In the genomic region with DNA sequence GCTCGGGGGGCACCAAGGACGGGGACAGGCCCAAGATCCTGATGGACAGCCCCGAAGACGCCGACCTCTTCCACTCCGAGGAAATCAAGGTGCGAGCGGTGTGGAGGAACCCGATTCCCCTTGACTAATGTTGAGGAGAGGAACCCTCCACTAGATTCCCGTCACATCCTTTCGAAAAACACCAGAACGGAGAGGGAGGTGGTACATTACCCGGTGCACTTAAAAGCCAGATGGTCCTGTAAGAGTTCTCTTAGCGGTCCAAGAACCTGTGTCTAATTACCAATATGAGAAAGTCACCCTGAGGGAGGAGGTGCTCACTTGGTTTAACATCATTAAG, we compare ENCODE assay signal across 8 cellular contexts. TPM values are rescaled to one million over a fixed set of nuclear protein-coding genes. Genes with fewer than 3 reads are reported as not detected.
DNase-seq lines count a peak whose midpoint lies in the region; ATAC-seq and TF ChIP-seq lines count a peak whose summit lies in the region.

No MANE protein-coding gene starts in this region.

- no peak for TF ChIP-seq CTCF in CD8-positive, alpha-beta T cell (IDR thresholded peaks at IDR 0.05)

- H3K9me3 Mint-ChIP-seq in CD8-positive, alpha-beta T cell = no peaks in the 10 kb centered on the region
- no peaks in the 10 kb centered on the region for H3K9me3 Mint-ChIP-seq in central memory CD8-positive, alpha-beta T cell

- peak overlapping the region; percentile 90 for H3K27ac Mint-ChIP-seq in CD8-positive, alpha-beta T cell
- H3K27ac Mint-ChIP-seq in central memory CD8-positive, alpha-beta T cell (ENCODE audit: low read depth) = peak overlapping the region; percentile 80

- H3K4me1 ChIP-seq in CD8-positive, alpha-beta T cell (ENCODE audit: insufficient read depth, low read length) = peaks cover 36% of the 10 kb centered on the region
- H3K4me1 ChIP-seq in muscle layer of colon (ENCODE audit: insufficient read depth, low read length) = peaks cover 24% of the 10 kb centered on the region

- intact Hi-C loops in CD8-positive, alpha-beta T cell (cut with DNase I, micrococcal nuclease) = loop anchor here (5.0 to 10.0 kb wide), 6 partner anchors 209 to 1651 kb away; a partner anchor contains a TSS

- no peaks in the 10 kb centered on the region for H3K27me3 Mint-ChIP-seq in CD8-positive, alpha-beta T cell (ENCODE audit: low read depth)
- H3K27me3 Mint-ChIP-seq in central memory CD8-positive, alpha-beta T cell = no peaks in the 10 kb centered on the region

- no peaks in the 10 kb centered on the region for H3K27me3 ChIP-seq in CD8-positive, alpha-beta T cell (ENCODE audit: insufficient read depth, low read length)
- H3K27me3 ChIP-seq in muscle layer of colon (ENCODE audit: control insufficient read depth in 1 of 2, insufficient read depth in 2 of 2, low read length in 2 of 2) = no peaks in the 10 kb centered on the region

- CTCF ChIA-PET in CD8-positive, alpha-beta T cell (lab: Charles Lee) = interaction anchor here (1.0 to 2.1 kb wide), 4 partner anchors 10 to 27 kb away, joined by 3 to 8 read pairs (median 4); no protein-coding TSS in a partner anchor

- peak overlapping the region; percentile 96 for H3K4me3 ChIP-seq in CD8-positive, alpha-beta T cell (ENCODE audit: low read depth, low read length)
- H3K4me3 ChIP-seq in Jurkat, Clone E6-1 (ENCODE audit: low read length) = peak overlapping the region; percentile 99
- peak overlapping the region; percentile 67 to 94 for H3K4me3 ChIP-seq in muscle layer of colon (ENCODE audit: low read depth in 1 of 2, low read length in 2 of 2)

- ATAC-seq in CD8-positive, alpha-beta T cell = no peak
- peak; percentile 6 for ATAC-seq in central memory CD8-positive, alpha-beta T cell (replicated peaks; ENCODE audit: extremely low read depth, poor library complexity, severe bottlenecking)
- no peak for ATAC-seq in GM18870 (IDR thresholded peaks at IDR 0.05; ENCODE audit: unreplicated experiment)
- no peak for ATAC-seq in HG03175 (IDR thresholded peaks at IDR 0.05; ENCODE audit: unreplicated experiment)
- ATAC-seq in GM21515 (IDR thresholded peaks at IDR 0.05; ENCODE audit: unreplicated experiment) = no peak

- peak overlapping the region; percentile 87 for H3K4me3 Mint-ChIP-seq in CD8-positive, alpha-beta T cell
- H3K4me3 Mint-ChIP-seq in central memory CD8-positive, alpha-beta T cell = peak overlapping the region; percentile 83

- H3K9me3 ChIP-seq in CD8-positive, alpha-beta T cell (ENCODE audit: low read length) = no peaks in the 10 kb centered on the region
- no peaks in the 10 kb centered on the region for H3K9me3 ChIP-seq in muscle layer of colon (ENCODE audit: low read length)

- no peak for DNase-seq in CD8-positive, alpha-beta T cell
- no peak for DNase-seq in Jurkat, Clone E6-1 (ENCODE audit: low read depth, low spot score)
- DNase-seq in central memory CD8-positive, alpha-beta T cell (ENCODE audit: low spot score in 2 of 2) = no peak
- no peak for DNase-seq in activated effector memory CD4-positive, alpha-beta T cell treated with anti-CD3 and anti-CD28 coated beads, Interleukin-2, amount 50 U/mL, for 16 hours

- H3K27ac ChIP-seq in CD8-positive, alpha-beta T cell (ENCODE audit: low read depth, low read length) = peak overlapping the region; percentile 75
- peak overlapping the region; percentile 73 for H3K27ac ChIP-seq in muscle layer of colon (ENCODE audit: low read depth, low read length)

- peak overlapping the region; percentile 91 for H3K9ac ChIP-seq in muscle layer of colon (ENCODE audit: low read length)

- H3K36me3 ChIP-seq in CD8-positive, alpha-beta T cell (ENCODE audit: insufficient read depth, low read length) = peaks cover 16% of the 10 kb centered on the region
- peaks cover 18% of the 10 kb centered on the region for H3K36me3 ChIP-seq in muscle layer of colon (ENCODE audit: insufficient read depth, low read length)

- peaks cover 63% of the 10 kb centered on the region for H3K4me1 Mint-ChIP-seq in CD8-positive, alpha-beta T cell (ENCODE audit: low read depth)
- peaks cover 48% of the 10 kb centered on the region for H3K4me1 Mint-ChIP-seq in central memory CD8-positive, alpha-beta T cell

- H3K36me3 Mint-ChIP-seq in CD8-positive, alpha-beta T cell = peaks cover 33% of the 10 kb centered on the region
- peaks cover 28% of the 10 kb centered on the region for H3K36me3 Mint-ChIP-seq in central memory CD8-positive, alpha-beta T cell (ENCODE audit: insufficient read depth)

- POLR2A ChIA-PET in CD8-positive, alpha-beta T cell (lab: Charles Lee) = interaction anchor here (1.0 to 1.4 kb wide), 2 partner anchors 15 to 1292 kb away, joined by 3 read pairs; a partner anchor contains a TSS

RNA-seq across cellular contexts. Expression of a gene that starts 0.3 kb away (rescaled TPM):
- 10 to 100 TPM; 17.9 to 23.7 TPM for total RNA-seq in CD8-positive, alpha-beta T cell
- polyA plus RNA-seq in Jurkat, Clone E6-1 (2012; ENCODE audit: insufficient read depth, insufficient read length) = 47.5 TPM
